Comparison of ENCODE assay signal across 8 cellular contexts in genomic region chr1:47424336-47424982, GRCh38. TPM values are rescaled to one million over a fixed set of nuclear protein-coding genes. Genes with fewer than 3 reads are reported as not detected.
DNase-seq lines count a peak whose midpoint lies in the region; ATAC-seq, FAIRE-seq and TF ChIP-seq lines count a peak whose summit lies in the region.

No MANE protein-coding gene starts in this region.

- no peaks in the 10 kb centered on the region for H3K4me1 ChIP-seq in small intestine (ENCODE audit: control insufficient read depth in 2 of 2, insufficient read depth in 1 of 2, low read depth in 1 of 2, low read length in 1 of 2)

- WGBS in small intestine, 3 donors = 9 to 15% (median 9%) methylated on average over 6 of the region's 6 CpGs

- peak; percentile 59 for TF ChIP-seq RAD21 in Ishikawa (IDR thresholded peaks at IDR 0.05; ENCODE audit: low read depth)

- H3K4me3 ChIP-seq in fibroblast of the aortic adventitia (ENCODE audit: low read depth, low read length) (no peak overlapping the region), small intestine (ENCODE audit: low read depth in 1 of 2, low read length in 2 of 2) (no peak overlapping the region)

- peak; percentile 85 for TF ChIP-seq CTCF in fibroblast of the aortic adventitia (IDR thresholded peaks at IDR 0.05; ENCODE audit: insufficient read depth, low read length)

- no peak for TF ChIP-seq EP300 in Ishikawa (IDR thresholded peaks at IDR 0.05; ENCODE audit: borderline replicate concordance)

- peak; percentile 60 for DNase-seq in DMS153 (lab: John Stamatoyannopoulos, UW)
- peak; percentile 43 for DNase-seq in RPMI8226
- peak; percentile 74 for DNase-seq in fibroblast of the aortic adventitia (ENCODE audit: low read depth)
- peak; percentile 40 for DNase-seq in small intestine
- no peak for DNase-seq in NOMO-1 treated with dmso at 0.1 percent for 144 hours (lab: John Stamatoyannopoulos, UW; ENCODE audit: unreplicated experiment)
- DNase-seq in NK-92 (lab: John Stamatoyannopoulos, UW; ENCODE audit: unreplicated experiment) = no peak

- no peak for FAIRE-seq in small intestine (lab: Jason Lieb, UNC)

- peaks cover 0 to 2% of the 10 kb centered on the region in 2 donors for H3K27me3 ChIP-seq in small intestine (ENCODE audit: control insufficient read depth in 2 of 2, insufficient read depth in 2 of 2, low read length in 2 of 2)

- H3K27ac ChIP-seq in small intestine (ENCODE audit: low read depth in 1 of 2, low read length in 1 of 2) = no peak overlapping the region

- no peak for ATAC-seq in HG03097 (IDR thresholded peaks at IDR 0.05; ENCODE audit: low FRiP score, unreplicated experiment)

- no peaks in the 10 kb centered on the region for H3K9me3 ChIP-seq in small intestine (ENCODE audit: control insufficient read depth, low read depth)

- H3K36me3 ChIP-seq in small intestine (ENCODE audit: control insufficient read depth in 2 of 2, insufficient read depth in 2 of 2, low read length in 2 of 2) = no peaks in the 10 kb centered on the region

TF ChIP-seq in Ishikawa, 13 proteins besides CTCF, POLR2A, EP300 and RAD21:
- TF ChIP-seq REST (IDR thresholded peaks at IDR 0.05; ENCODE audit: low read depth) = no peak
- no peak for TF ChIP-seq TEAD4 (IDR thresholded peaks at IDR 0.05)
- TF ChIP-seq CREB1 (IDR thresholded peaks at IDR 0.05; ENCODE audit: low read depth) = no peak
- no peak for TF ChIP-seq NFIC (IDR thresholded peaks at IDR 0.05)
- no peak for TF ChIP-seq FOXM1 (IDR thresholded peaks at IDR 0.05; ENCODE audit: borderline replicate concordance, low read depth)
- no peak for TF ChIP-seq MAX (IDR thresholded peaks at IDR 0.05)
- no peak for TF ChIP-seq CEBPB (IDR thresholded peaks at IDR 0.05)
- no peak for TF ChIP-seq TCF12 (IDR thresholded peaks at IDR 0.05; ENCODE audit: low read depth)
- TF ChIP-seq EGR1 (IDR thresholded peaks at IDR 0.05) = no peak
- TF ChIP-seq TAF1 (IDR thresholded peaks at IDR 0.05; ENCODE audit: low read depth) = no peak
- TF ChIP-seq YY1 (IDR thresholded peaks at IDR 0.05; ENCODE audit: low read depth) = no peak

RNA-seq across cellular contexts. Expression of gene FOXE3, which starts 8.4 kb away (rescaled TPM):
- not detected in 2 replicates for total RNA-seq in fibroblast of the aortic adventitia (ENCODE audit: low replicate concordance)
- polyA plus RNA-seq in small intestine = not detected

RNA-seq across cellular contexts. Expression of gene FOXD2, which starts 13.4 kb away (rescaled TPM):
- under 0.01 and 0.36 TPM in 2 replicates for total RNA-seq in fibroblast of the aortic adventitia (ENCODE audit: low replicate concordance)
- polyA plus RNA-seq in small intestine = under 1 TPM; 0.19 to 0.27 (median 0.22) TPM

Comparison
In these comparisons a context has a peak if more than half of its experiments do, and no peak if none do; other contexts are left out.
1. DNase-seq: peak in DMS153 (single experiment), RPMI8226 (single experiment), fibroblast of the aortic adventitia (single experiment) and small intestine (single experiment); none in NOMO-1 treated with dmso at 0.1 percent for 144 hours (single experiment) and NK-92 (single experiment).